8 cellular contexts compared by ENCODE assay signal in genomic region chr4:128810871-128811570, GRCh38. TPM values are rescaled to one million over a fixed set of nuclear protein-coding genes. Genes with fewer than 3 reads are reported as not detected.
DNase-seq lines count a peak whose midpoint lies in the region; ATAC-seq and TF ChIP-seq lines count a peak whose summit lies in the region.

No MANE protein-coding gene starts in this region.

- H3K14ac ChIP-seq in IMR-90 (replicated peaks; ENCODE audit: low read depth, low read length) = peak overlapping the region; percentile 84

- peak overlapping the region; percentile 80 for H2BK120ac ChIP-seq in IMR-90 (ENCODE audit: low read depth, low read length)

- peaks cover 6 to 22% of the 10 kb centered on the region in 2 experiments for H3K79me1 ChIP-seq in IMR-90 (ENCODE audit: low read depth in 1 of 2, low read length in 2 of 2)

- DNase-seq in DMS153 (lab: John Stamatoyannopoulos, UW) (peak; percentile 85), IMR-90 (peak; percentile 90), PC-3 (peak; percentile 88)
- peak; percentile 88 for DNase-seq in activated T-cell treated with anti-CD3 and anti-CD28 coated beads, Interleukin-2, amount 50 U/mL, for 24 hours
- peak; percentile 85 for DNase-seq in stimulated activated CD8-positive, alpha-beta memory T cell treated with anti-CD3 and anti-CD28 coated beads, Interleukin-4, amount 100 ng/mL, for 48 hours

- H3K4me3 ChIP-seq in IMR-90 (ENCODE audit: insufficient read depth, low read depth, low read length) (peak overlapping the region; percentile 84), PC-3 (ENCODE audit: low read length) (peak overlapping the region; percentile 82), esophagus (ENCODE audit: low read depth in 1 of 2, low read length in 2 of 2) (peak overlapping the region; percentile 61 to 84), mucosa of stomach (ENCODE audit: low read length) (peak overlapping the region; percentile 53)

- in situ Hi-C loops in IMR-90 (cut with MboI; ENCODE audit: low sequenced_read_pairs) = loop anchor here (5.0 kb wide), 2 partner anchors 51 to 349 kb away; no protein-coding TSS in a partner anchor

- peak overlapping the region; percentile 94 for H3K56ac ChIP-seq in IMR-90 (ENCODE audit: extremely low read depth, insufficient read depth, low read length)

- peak overlapping the region; percentile 91 for H2AFZ ChIP-seq in IMR-90 (replicated peaks; ENCODE audit: low read length, poor library complexity)
- H2AFZ ChIP-seq in PC-3 (ENCODE audit: low read length) = peak overlapping the region; percentile 90

- H3K4me1 ChIP-seq in IMR-90 (ENCODE audit: control insufficient read depth, insufficient read depth, low read length) (no peaks in the 10 kb centered on the region), PC-3 (ENCODE audit: insufficient read depth, low read length) (peaks cover 5% of the 10 kb centered on the region; the same call in 1 of the 2 replicates), esophagus (ENCODE audit: control insufficient read depth in 2 of 2, insufficient read depth in 2 of 2, low read length in 1 of 2) (no peaks in the 10 kb centered on the region), mucosa of stomach (ENCODE audit: control insufficient read depth, insufficient read depth, low read length) (peaks cover 7% of the 10 kb centered on the region)

- peaks cover 33% of the 10 kb centered on the region for H3K4me1 Mint-ChIP-seq in activated T-cell treated with anti-CD3 and anti-CD28 coated beads, Interleukin-2, amount 50 U/mL, for 24 hours (ENCODE audit: low read depth)

- no peaks in the 10 kb centered on the region for H3K27me3 ChIP-seq in IMR-90 (ENCODE audit: control insufficient read depth, insufficient read depth, low read length)
- no peaks in the 10 kb centered on the region for H3K27me3 ChIP-seq in PC-3 (ENCODE audit: low read length)
- no peaks in the 10 kb centered on the region for H3K27me3 ChIP-seq in esophagus (ENCODE audit: control insufficient read depth in 1 of 2, insufficient read depth in 2 of 2, low read length in 2 of 2)
- no peaks in the 10 kb centered on the region for H3K27me3 ChIP-seq in mucosa of stomach (ENCODE audit: control insufficient read depth, insufficient read depth, low read length)

- no peak for TF ChIP-seq RAD21 in IMR-90 (IDR thresholded peaks at IDR 0.05; ENCODE audit: low read length)

- peak overlapping the region; percentile 99 for H3K27ac Mint-ChIP-seq in activated T-cell treated with anti-CD3 and anti-CD28 coated beads, Interleukin-2, amount 50 U/mL, for 24 hours

- peak; percentile 59; the same call in 1 of the 2 replicates for TF ChIP-seq POLR2A in IMR-90 (IDR thresholded peaks at IDR 0.05; ENCODE audit: low read depth, low read length)

- no peaks in the 10 kb centered on the region for H3F3A ChIP-seq in PC-3 (ENCODE audit: low read length, unreplicated experiment)

- H2AK5ac ChIP-seq in IMR-90 (ENCODE audit: low read depth, low read length) = peak overlapping the region; percentile 69

- WGBS in IMR-90 (ENCODE audit: extremely low coverage in 2 of 2, insufficient read length in 1 of 2), 2 experiments = 0% methylated on average over 11 of the region's 50 CpGs; no CpG with 5 or more reads in 1 of the 2 experiments
- 0 to 1% methylated on average over 39 to 50 of the region's 50 CpGs for WGBS in esophagus, 2 donors

- BruUV-seq in IMR-90 (replicated peaks; lab: Mats Ljungman, UMichigan) = no TSS peak
- no TSS peak for BruUV-seq in PC-3 (replicated peaks; lab: Mats Ljungman, UMichigan)

- ATAC-seq in GM21529 (IDR thresholded peaks at IDR 0.05; ENCODE audit: unreplicated experiment) (peak; percentile 50), IMR-90 (ENCODE audit: low read depth) (peak; percentile 41), PC-3 (peak; percentile 38)

- H3K36me3 ChIP-seq in IMR-90 (ENCODE audit: control insufficient read depth, insufficient read depth, low read length) (no peaks in the 10 kb centered on the region), PC-3 (ENCODE audit: low read depth, low read length) (no peaks in the 10 kb centered on the region), esophagus (ENCODE audit: control insufficient read depth in 2 of 2, insufficient read depth in 2 of 2, low read length in 1 of 2) (no peaks in the 10 kb centered on the region), mucosa of stomach (ENCODE audit: control insufficient read depth, insufficient read depth, low read length) (no peaks in the 10 kb centered on the region)

- H2BK20ac ChIP-seq in IMR-90 (ENCODE audit: low read depth, low read length) = peak overlapping the region; percentile 22; the same call in 1 of the 2 replicates

- H3K9me3 Mint-ChIP-seq in activated T-cell treated with anti-CD3 and anti-CD28 coated beads, Interleukin-2, amount 50 U/mL, for 24 hours = no peaks in the 10 kb centered on the region

- peak overlapping the region; percentile 92 for H3K4ac ChIP-seq in IMR-90 (ENCODE audit: low read depth, low read length)

- H4K5ac ChIP-seq in IMR-90 (ENCODE audit: low read depth, low read length) = peak overlapping the region; percentile 4; the same call in 1 of the 2 replicates

- H4K20me1 ChIP-seq in IMR-90 (ENCODE audit: insufficient read depth, low read length) (no peaks in the 10 kb centered on the region), PC-3 (ENCODE audit: low read length) (no peaks in the 10 kb centered on the region)

- peak overlapping the region; percentile 81 for H2BK5ac ChIP-seq in IMR-90 (ENCODE audit: low read depth, low read length, poor library complexity, severe bottlenecking)

- H3K9ac ChIP-seq in IMR-90 (ENCODE audit: low read depth, low read length) = peak overlapping the region; percentile 98
- H3K9ac ChIP-seq in PC-3 (ENCODE audit: low read length) = peak overlapping the region; percentile 83
- H3K9ac ChIP-seq in mucosa of stomach (ENCODE audit: low read length) = peak overlapping the region; percentile 94

- H3K18ac ChIP-seq in IMR-90 (ENCODE audit: low read depth, low read length) = peak overlapping the region; percentile 11

- H3K27ac ChIP-seq in IMR-90 (ENCODE audit: insufficient read depth, low read length) (peak overlapping the region; percentile 92), PC-3 (ENCODE audit: low read length) (peak overlapping the region; percentile 57), esophagus (ENCODE audit: low read depth in 2 of 2, low read length in 1 of 2) (peak overlapping the region; percentile 89 to 96)

- intact Hi-C loops in IMR-90 (cut with micrococcal nuclease) = loop anchor here (1.0 to 2.0 kb wide), 5 partner anchors 236 to 523 kb away; no protein-coding TSS in a partner anchor
- intact Hi-C loops in PC-3 (cut with micrococcal nuclease) = loop anchor here (1.0 kb wide), 1 partner anchor 282 kb away; the partner anchor contains the start of gene SCLT1

- H3K9me2 ChIP-seq in PC-3 (replicated peaks; ENCODE audit: low read length) = no peaks in the 10 kb centered on the region

- POLR2A ChIA-PET in IMR-90 (lab: Charles Lee; ENCODE audit: unreplicated experiment) = interaction anchor here (1.1 kb wide), 1 partner anchor 26 kb away, joined by 3 read pairs; no protein-coding TSS in a partner anchor
- POLR2A ChIA-PET in PC-3 (lab: Charles Lee; ENCODE audit: unreplicated experiment) = no interaction called here

- no peaks in the 10 kb centered on the region for H3K9me1 ChIP-seq in IMR-90 (ENCODE audit: insufficient read depth, low read length)

- H3K4me3 Mint-ChIP-seq in activated T-cell treated with anti-CD3 and anti-CD28 coated beads, Interleukin-2, amount 50 U/mL, for 24 hours = peak overlapping the region; percentile 99

- H3K27me3 Mint-ChIP-seq in activated T-cell treated with anti-CD3 and anti-CD28 coated beads, Interleukin-2, amount 50 U/mL, for 24 hours = no peaks in the 10 kb centered on the region

- peaks cover 47% of the 10 kb centered on the region for H3K79me2 ChIP-seq in PC-3 (ENCODE audit: low read length)

- H4K8ac ChIP-seq in IMR-90 (ENCODE audit: low read depth in 2 of 2, low read length in 2 of 2) = peak overlapping the region; percentile 50 to 93; a peak in 3 of 4 replicates

- peak overlapping the region; percentile 94 for H4K91ac ChIP-seq in IMR-90 (ENCODE audit: insufficient read depth, low read depth, low read length)

- H2AK9ac ChIP-seq in IMR-90 (replicated peaks; ENCODE audit: low read depth, low read length, poor library complexity) = peak overlapping the region; percentile 91

- peak overlapping the region; percentile 89 for H3K23ac ChIP-seq in IMR-90 (ENCODE audit: low read depth, low read length)

- CTCF ChIA-PET in IMR-90 (lab: Yijun Ruan, JAX) (interaction anchor here (1.2 kb wide), 1 partner anchor 35 kb away, joined by 3 read pairs; no protein-coding TSS in a partner anchor), PC-3 (lab: Charles Lee) (no interaction called here)

- H3K4me2 ChIP-seq in IMR-90 (ENCODE audit: low read depth, low read length) (peak overlapping the region; percentile 94), PC-3 (ENCODE audit: low read length) (peak overlapping the region; percentile 90)

- H3K36me3 Mint-ChIP-seq in activated T-cell treated with anti-CD3 and anti-CD28 coated beads, Interleukin-2, amount 50 U/mL, for 24 hours (ENCODE audit: low read depth) = peaks cover 19% of the 10 kb centered on the region

- dilution Hi-C loops in IMR-90 (cut with HindIII; ENCODE audit: low sequenced_read_pairs, unreplicated experiment) = no loop called here

- H3K9me3 ChIP-seq in IMR-90 (ENCODE audit: control insufficient read depth, insufficient read depth, low read length) (no peaks in the 10 kb centered on the region), PC-3 (ENCODE audit: low read length) (no peaks in the 10 kb centered on the region), esophagus (ENCODE audit: control insufficient read depth in 2 of 2, insufficient read depth in 1 of 2, low read depth in 1 of 2, low read length in 1 of 2) (no peaks in the 10 kb centered on the region), mucosa of stomach (ENCODE audit: control insufficient read depth, low read length) (no peaks in the 10 kb centered on the region)

- H2BK15ac ChIP-seq in IMR-90 (ENCODE audit: low read depth, low read length) = peak overlapping the region; percentile 32; the same call in 1 of the 3 replicates

- no peak for TF ChIP-seq CTCF in IMR-90 (conservative IDR thresholded peaks at IDR 0.05; ENCODE audit: low read depth, low read length)
- no peak for TF ChIP-seq CTCF in PC-3 (conservative IDR thresholded peaks at IDR 0.05; ENCODE audit: low read depth, low read length)

TF ChIP-seq in IMR-90, 13 proteins besides CTCF, POLR2A, EP300 and RAD21 (continues in another document):
- TF ChIP-seq RFX5 (IDR thresholded peaks at IDR 0.05; ENCODE audit: low read depth, low read length) (no peak), BHLHE40 (IDR thresholded peaks at IDR 0.05; ENCODE audit: low read depth, low read length) (peak; percentile 60), MAZ (IDR thresholded peaks at IDR 0.05; ENCODE audit: borderline replicate concordance, low read depth, low read length) (peak; percentile 93)

RNA-seq across cellular contexts. Expression of gene JADE1, which starts 1.5 kb away (rescaled TPM):
- total RNA-seq in IMR-90 (2012; rRNA removed) (32.6 and 32.8 TPM in 2 replicates), PC-3 (2014; rRNA removed) (10.8 and 10.9 TPM in 2 replicates)
- polyA plus RNA-seq in IMR-90 (2012; rRNA removed) (12.0 and 13.8 TPM in 2 replicates), esophagus (1 to 10 TPM; 4.3 to 6.3 TPM)
- 8.9 and 11.1 TPM in 2 replicates for polyA plus RNA-seq in IMR-90 (2012; cell fraction: cytosol; rRNA removed)
- polyA plus RNA-seq in IMR-90 (2012; cell fraction: nucleus; rRNA removed; ENCODE audit: low replicate concordance) = 15.7 and 33.1 TPM in 2 replicates

Comparison
In these comparisons a context has a peak if more than half of its experiments do, and no peak if none do; other contexts are left out.
1. Peak in every context shown above with its lines: DNase-seq, ATAC-seq, H3K4me3 ChIP-seq and H3K27ac ChIP-seq.